ENCODE assay signal across 8 cellular contexts in the genomic region with DNA sequence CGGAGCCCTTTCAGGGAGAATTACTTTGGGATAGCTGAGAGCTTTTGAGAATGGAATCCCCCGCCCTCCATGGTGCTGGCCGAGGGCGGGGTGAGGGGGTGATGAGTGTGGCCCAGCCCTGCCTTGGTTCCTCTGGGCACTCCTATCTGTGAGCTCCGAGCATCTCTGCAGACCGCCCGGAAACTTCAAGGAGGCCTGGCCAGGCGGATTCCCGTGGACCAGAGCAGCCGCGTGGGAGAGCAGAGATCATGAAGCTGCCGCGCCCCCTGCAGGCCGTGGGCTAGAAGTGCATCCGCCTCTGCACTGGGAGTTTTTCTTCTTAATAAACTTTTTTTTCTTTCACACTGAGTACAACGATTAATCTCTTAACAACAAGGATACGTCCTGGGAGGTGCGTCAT.
DNase-seq lines count a peak whose midpoint lies in the region; ATAC-seq and TF ChIP-seq lines count a peak whose summit lies in the region.

No MANE protein-coding gene starts in this region.

- intact Hi-C loops in Right ventricle myocardium superior (cut with DNase I): no loop called here
- intact Hi-C loops in cardiac septum (cut with DNase I): no loop called here
- intact Hi-C loops in ovary (cut with DNase I): no loop called here

- no peak for TF ChIP-seq EP300 in ovary (IDR thresholded peaks at IDR 0.05)

- H3K27ac ChIP-seq in caudate nucleus (ENCODE audit: low read depth, low read length) (no peak overlapping the region), ovary (no peak overlapping the region)

- no peaks in the 10 kb centered on the region for H3K9me3 ChIP-seq in ovary

- H3K4me3 ChIP-seq in ovary: no peak overlapping the region

- no peak for TF ChIP-seq CTCF in ovary (IDR thresholded peaks at IDR 0.05)

- no peaks in the 10 kb centered on the region for H3K36me3 ChIP-seq in ovary

- WGBS in ovary, 3 donors: 9 to 11% (median 10%) methylated on average over 18 of the region's 18 CpGs

- peak; percentile 42 for DNase-seq in Right ventricle myocardium superior
- DNase-seq in cardiac septum (ENCODE audit: low spot score): no peak
- DNase-seq in NAMALWA (ENCODE audit: low spot score): peak; percentile 49
- peak in 34 of 61 donors; percentile 1 to 42 (median 16) for DNase-seq in caudate nucleus (lab: John Stamatoyannopoulos, UW)
- peak in 36 of 56 donors; percentile 2 to 71 (median 22) for DNase-seq in nucleus accumbens (lab: John Stamatoyannopoulos, UW)
- no peak for DNase-seq in ovary

- no peaks in the 10 kb centered on the region for H3K4me1 ChIP-seq in ovary (ENCODE audit: insufficient read depth)

- TF ChIP-seq POLR2A in ovary (IDR thresholded peaks at IDR 0.05): no peak

- no peaks in the 10 kb centered on the region for H3K27me3 ChIP-seq in ovary

- ATAC-seq in Right ventricle myocardium superior (ENCODE audit: poor library complexity) (no peak), HG02642 (IDR thresholded peaks at IDR 0.05; ENCODE audit: poor library complexity, unreplicated experiment) (no peak), GM21367 (IDR thresholded peaks at IDR 0.05; ENCODE audit: unreplicated experiment) (no peak)

Comparison
In these comparisons a context has a peak if more than half of its experiments do, and no peak if none do; other contexts are left out.
1. DNase-seq: peak in Right ventricle myocardium superior (single experiment), NAMALWA (single experiment), caudate nucleus (34 of 61) and nucleus accumbens (36 of 56); none in cardiac septum (single experiment) and ovary (0 of 5).